In the genomic region with DNA sequence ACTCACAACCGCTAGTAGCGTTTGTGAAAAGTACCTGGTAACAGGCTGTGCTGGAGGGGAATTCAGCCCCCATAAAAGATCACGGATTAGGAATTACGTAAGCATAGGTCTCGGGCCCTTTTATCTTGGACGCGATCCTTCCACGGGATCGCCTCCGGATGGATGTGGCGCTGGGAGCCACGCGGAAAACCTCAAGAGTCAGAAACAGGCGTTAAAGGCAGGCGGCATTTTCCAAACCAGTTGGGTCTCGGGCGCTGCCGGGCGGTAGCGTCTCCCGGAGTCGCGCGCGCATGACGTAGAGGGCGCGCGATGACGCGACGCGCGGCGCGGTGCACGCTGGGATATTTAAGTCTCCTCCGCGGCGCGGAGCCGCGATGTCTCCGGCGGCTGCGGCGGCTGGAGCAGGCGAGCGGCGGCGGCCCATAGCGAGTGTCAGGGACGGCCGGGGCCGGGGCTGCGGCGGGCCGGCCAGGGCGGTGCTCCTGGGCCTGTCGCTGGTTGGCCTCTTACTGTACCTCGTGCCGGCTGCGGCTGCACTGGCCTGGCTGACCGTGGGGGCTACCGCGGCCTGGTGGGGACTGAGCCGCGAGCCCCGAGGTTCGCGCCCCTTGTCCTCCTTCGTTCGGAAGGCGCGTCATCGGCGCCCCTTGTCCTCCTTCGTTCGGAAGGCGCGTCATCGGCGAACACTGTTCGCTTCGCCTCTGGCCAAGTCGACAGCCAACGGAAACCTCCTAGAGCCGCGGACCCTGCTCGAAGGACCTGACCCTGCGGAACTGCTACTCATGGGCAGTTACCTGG, we compare ENCODE assay signal across 8 cellular contexts. TPM values are rescaled to one million over a fixed set of nuclear protein-coding genes. Genes with fewer than 3 reads are reported as not detected.
A peak's percentile ranks its signal among the peaks of the same experiment; 100 is the strongest.
DNase-seq lines count a peak whose midpoint lies in the region; ATAC-seq, FAIRE-seq and TF ChIP-seq lines count a peak whose summit lies in the region.

TSS of gene POM121 (plus strand) at position 348 of the 798 bp plus-strand sequence. CDS start at position 375, 27 bp downstream.

- H3K4me3 ChIP-seq in BJ (ENCODE audit: low read depth, low read length) (peak within 1 kb of the TSS; percentile 88), HepG2 (replicated peaks in 1 of 3; ENCODE audit: insufficient read depth in 1 of 3, low read depth in 2 of 3, low read length in 3 of 3) (peak within 1 kb of the TSS; percentile 60 to 74 (median 73))

- intact Hi-C loops in HepG2 (cut with micrococcal nuclease; ENCODE audit: unreplicated experiment), result no loop called here

- TF ChIP-seq EP300 in HepG2 (IDR thresholded peaks at IDR 0.05; ENCODE audit: low read depth in 2 of 2, low read length in 2 of 2), result no peak; a peak in 1 of 4 replicates
- no peak for TF ChIP-seq EP300 in HepG2 (CRISPR knock-in tag; IDR thresholded peaks at IDR 0.05; ENCODE audit: borderline replicate concordance)

- peaks cover 7% of the 10 kb centered on the region for H3K36me3 ChIP-seq in BJ (ENCODE audit: control insufficient read depth, insufficient read depth, low read length)
- H3K36me3 ChIP-seq in HepG2 (replicated peaks in 1 of 2; ENCODE audit: control insufficient read depth in 1 of 2, insufficient read depth in 2 of 2, low read length in 2 of 2), result peaks cover 13 to 38% of the 10 kb centered on the region in 2 experiments

- H3K4me3 Mint-ChIP-seq in activated CD4-positive, alpha-beta T cell treated with anti-CD3 and anti-CD28 coated beads, Interleukin-2, amount 10 ng/mL, durations not matched to agents 7 days and 5 days, result peak within 1 kb of the TSS; percentile 93

- H3K27me3 ChIP-seq in BJ (ENCODE audit: control insufficient read depth, insufficient read depth, low read length), result no peaks in the 10 kb centered on the region
- H3K27me3 ChIP-seq in HepG2 (ENCODE audit: control insufficient read depth in 1 of 2, insufficient read depth in 2 of 2, low read length in 2 of 2), result no peaks in the 10 kb centered on the region; a peak in 1 of 5 replicates

- peak; percentile 54 to 63; a peak in 3 of 4 replicates for TF ChIP-seq POLR2A in HepG2 (IDR thresholded peaks at IDR 0.05; ENCODE audit: insufficient read depth in 1 of 2, low read depth in 2 of 2, low read length in 2 of 2)

- CTCF ChIA-PET in BJ (lab: Yijun Ruan, JAX) (no interaction called here), HepG2 (lab: Yijun Ruan, JAX; ENCODE audit: low intra/inter-chr PET ratio, low total read pairs) (no interaction called here)
- CTCF ChIA-PET in activated CD4-positive, alpha-beta T cell treated with anti-CD3 and anti-CD28 coated beads, Interleukin-2, amount 10 ng/mL, durations not matched to agents 7 days and 5 days (lab: Charles Lee), result no interaction called here

- H3K27ac ChIP-seq in HepG2 (ENCODE audit: extremely low read length, insufficient read depth, low read length), result peak within 1 kb of the TSS; percentile 73

- peaks cover 44% of the 10 kb centered on the region for H3K36me3 Mint-ChIP-seq in activated CD4-positive, alpha-beta T cell treated with anti-CD3 and anti-CD28 coated beads, Interleukin-2, amount 10 ng/mL, durations not matched to agents 7 days and 5 days (ENCODE audit: low read depth)

- no peak within 1 kb of the TSS for H2AFZ ChIP-seq in HepG2 (ENCODE audit: low read length)

- DNase-seq in BJ (ENCODE audit: low read depth) (peak; percentile 25), GM19238 (ENCODE audit: insufficient read length, low spot score) (peak; percentile 92), NCI-H526 (lab: John Stamatoyannopoulos, UW) (peak; percentile 44 to 86), cortex of kidney (lab: John Stamatoyannopoulos, UW) (peak; percentile 22), HepG2 (ENCODE audit: low spot score) (peak; percentile 71)
- DNase-seq in activated CD4-positive, alpha-beta T cell treated with anti-CD3 and anti-CD28 coated beads, Interleukin-2, amount 10 ng/mL, durations not matched to agents 7 days and 5 days, result peak; percentile 85
- DNase-seq in stimulated activated CD4-positive, alpha-beta T cell treated with anti-CD3 and anti-CD28 coated beads, Interleukin-2, amount 100 ng/mL, for 48 hours, result peak; percentile 75 to 84

- peak; percentile 33; the same call in 1 of the 2 replicates for TF ChIP-seq RAD21 in HepG2 (CRISPR knock-in tag; IDR thresholded peaks at IDR 0.05)

- in situ Hi-C loops in HepG2 (cut with HindIII; ENCODE audit: extremely low pct_ligation_motif_present, low pct_unique_long_range_greater_than_20kb), result no loop called here

- no peak for TF ChIP-seq CTCF in BJ (IDR thresholded peaks at IDR 0.05; ENCODE audit: insufficient read depth, low read depth, low read length)
- no peak for TF ChIP-seq CTCF in HepG2 (CRISPR knock-in tag; IDR thresholded peaks at IDR 0.05)

- H3K9ac ChIP-seq in HepG2 (ENCODE audit: insufficient read depth, low read depth, low read length), result peak within 1 kb of the TSS; percentile 81

- WGBS in HepG2 (ENCODE audit: low lambda C conversion rate), result 2% methylated on average over 19 of the region's 91 CpGs

- POLR2A ChIA-PET in BJ (lab: Charles Lee), result no interaction called here
- POLR2A ChIA-PET in activated CD4-positive, alpha-beta T cell treated with anti-CD3 and anti-CD28 coated beads, Interleukin-2, amount 10 ng/mL, durations not matched to agents 7 days and 5 days (lab: Charles Lee), result no interaction called here
- POLR2A ChIA-PET in HepG2 (lab: Yijun Ruan, JAX), result no interaction called here

- H3K79me2 ChIP-seq in HepG2 (ENCODE audit: insufficient read depth, low read length), result peaks cover 38% of the 10 kb centered on the region

- peaks cover 24% of the 10 kb centered on the region for H3K4me1 ChIP-seq in HepG2 (ENCODE audit: insufficient read depth, low read length)

- BruUV-seq in HepG2 (replicated peaks; lab: Mats Ljungman, UMichigan), result no TSS peak

- H3K4me1 Mint-ChIP-seq in activated CD4-positive, alpha-beta T cell treated with anti-CD3 and anti-CD28 coated beads, Interleukin-2, amount 10 ng/mL, durations not matched to agents 7 days and 5 days, result peaks cover 28% of the 10 kb centered on the region

- H3K27ac Mint-ChIP-seq in activated CD4-positive, alpha-beta T cell treated with anti-CD3 and anti-CD28 coated beads, Interleukin-2, amount 10 ng/mL, durations not matched to agents 7 days and 5 days, result peak within 1 kb of the TSS; percentile 98

- peaks cover 6% of the 10 kb centered on the region; the same call in 1 of the 2 replicates for H4K20me1 ChIP-seq in HepG2 (ENCODE audit: insufficient read depth, low read length)

- no peaks in the 10 kb centered on the region for H3K9me3 Mint-ChIP-seq in activated CD4-positive, alpha-beta T cell treated with anti-CD3 and anti-CD28 coated beads, Interleukin-2, amount 10 ng/mL, durations not matched to agents 7 days and 5 days

- peak within 1 kb of the TSS; percentile 88 for H3K4me2 ChIP-seq in HepG2 (ENCODE audit: low read depth, low read length)

- H3K27me3 Mint-ChIP-seq in activated CD4-positive, alpha-beta T cell treated with anti-CD3 and anti-CD28 coated beads, Interleukin-2, amount 10 ng/mL, durations not matched to agents 7 days and 5 days, result no peaks in the 10 kb centered on the region

- H3K9me3 ChIP-seq in HepG2 (ENCODE audit: low read length), result no peaks in the 10 kb centered on the region

- FAIRE-seq in HepG2 (lab: Jason Lieb, UNC), result no peak

- ATAC-seq in HG03439 (IDR thresholded peaks at IDR 0.05; ENCODE audit: unreplicated experiment) (peak; percentile 89), HepG2 (peak; percentile 85)

TF ChIP-seq in HepG2, 621 proteins besides CTCF, POLR2A, EP300 and RAD21 (continues in another document):
- TF ChIP-seq ZNF790 (CRISPR knock-in tag; IDR thresholded peaks at IDR 0.05; ENCODE audit: borderline replicate concordance), result peak; percentile 60; the same call in 1 of the 2 replicates
- peak; percentile 80 for TF ChIP-seq HDAC1 (CRISPR knock-in tag; IDR thresholded peaks at IDR 0.05)
- TF ChIP-seq ZNF552 (CRISPR knock-in tag; IDR thresholded peaks at IDR 0.05; ENCODE audit: borderline replicate concordance), result peak; percentile 77; the same call in 1 of the 2 replicates
- TF ChIP-seq, protein P1, sequence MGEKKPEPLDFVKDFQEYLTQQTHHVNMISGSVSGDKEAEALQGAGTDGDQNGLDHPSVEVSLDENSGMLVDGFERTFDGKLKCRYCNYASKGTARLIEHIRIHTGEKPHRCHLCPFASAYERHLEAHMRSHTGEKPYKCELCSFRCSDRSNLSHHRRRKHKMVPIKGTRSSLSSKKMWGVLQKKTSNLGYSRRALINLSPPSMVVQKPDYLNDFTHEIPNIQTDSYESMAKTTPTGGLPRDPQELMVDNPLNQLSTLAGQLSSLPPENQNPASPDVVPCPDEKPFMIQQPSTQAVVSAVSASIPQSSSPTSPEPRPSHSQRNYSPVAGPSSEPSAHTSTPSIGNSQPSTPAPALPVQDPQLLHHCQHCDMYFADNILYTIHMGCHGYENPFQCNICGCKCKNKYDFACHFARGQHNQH (CRISPR knock-in tag; IDR thresholded peaks at IDR 0.05), result peak; percentile 74; the same call in 1 of the 2 replicates

RNA-seq across cellular contexts. Expression of gene POM121, which starts in this region (rescaled TPM):
- polyA plus RNA-seq in BJ (2011; rRNA removed) (3.7 and 3.9 TPM in 2 replicates), HepG2 (2011; rRNA removed) (9.2 and 10.3 TPM in 2 replicates)
- polyA minus RNA-seq in BJ (2011; rRNA and poly(A)+ RNA removed), result 5.0 and 9.5 TPM in 2 replicates
- total RNA-seq in activated CD4-positive, alpha-beta T cell treated with anti-CD3 and anti-CD28 coated beads, Interleukin-2, amount 10 ng/mL, durations not matched to agents 7 days and 5 days, result 10 to 100 TPM; 55.0 to 59.6 TPM
- 8.4 and 12.7 TPM in 2 replicates for total RNA-seq in HepG2 (2016; rRNA removed; fragmentation: Illumina TruSeq; extraction: Trizol)
- 7.3 and 8.9 TPM in 2 replicates for total RNA-seq in HepG2 (2016; cell fraction: cytosol; rRNA removed; fragmentation: Illumina TruSeq; extraction: Trizol; ENCODE audit: low read depth)
- total RNA-seq in HepG2 (2016; cell fraction: insoluble cytoplasmic fraction; rRNA removed; fragmentation: Illumina TruSeq; extraction: Trizol), result 8.1 and 12.1 TPM in 2 replicates
- 9.6 and 11.2 TPM in 2 replicates for total RNA-seq in HepG2 (2016; cell fraction: membrane; rRNA removed; fragmentation: Illumina TruSeq; extraction: Trizol)
- total RNA-seq in HepG2 (2016; cell fraction: nucleus; rRNA removed; fragmentation: Illumina TruSeq; extraction: Trizol), result 15.4 and 17.1 TPM in 2 replicates
- 6.9 and 7.8 TPM in 2 replicates for polyA plus RNA-seq in HepG2 (2011; cell fraction: cytosol; rRNA removed)
- polyA plus RNA-seq in HepG2 (2011; cell fraction: nucleus; rRNA removed), result 26.7 and 30.4 TPM in 2 replicates
- 24.9 and 31.2 TPM in 2 replicates for polyA plus RNA-seq in HepG2 (2012)
- 2.0 and 2.4 TPM in 2 replicates for polyA plus RNA-seq in HepG2 (2016; cell fraction: cytosol; fragmentation: Illumina TruSeq; extraction: Trizol; ENCODE audit: low read depth)
- 28.5 and 38.3 TPM in 2 replicates for polyA plus RNA-seq in HepG2 (2016; cell fraction: insoluble cytoplasmic fraction; fragmentation: Illumina TruSeq; extraction: Trizol; ENCODE audit: low read depth)
- 10.4 and 10.5 TPM in 2 replicates for polyA plus RNA-seq in HepG2 (2016; cell fraction: membrane; fragmentation: Illumina TruSeq; extraction: Trizol; ENCODE audit: low read depth)
- polyA plus RNA-seq in HepG2 (2016; cell fraction: nucleus; fragmentation: Illumina TruSeq; extraction: Trizol; ENCODE audit: insufficient read depth, low read depth), result 58.9 and 64.1 TPM in 2 replicates
- 14.3 and 15.0 TPM in 2 replicates for polyA minus RNA-seq in HepG2 (2011; rRNA and poly(A)+ RNA removed; ENCODE audit: low replicate concordance)
- 13.8 and 14.0 TPM in 2 replicates for polyA minus RNA-seq in HepG2 (2011; cell fraction: cytosol; rRNA and poly(A)+ RNA removed)
- polyA minus RNA-seq in HepG2 (2011; cell fraction: nucleus; rRNA and poly(A)+ RNA removed), result 13.9 and 14.9 TPM in 2 replicates

Comparison
In these comparisons a context has a peak if more than half of its experiments do, and no peak if none do; other contexts are left out.
1. Peak in every context shown above with its lines: DNase-seq, ATAC-seq, H3K4me3 ChIP-seq and H3K27ac ChIP-seq.
2. DNase-seq: peak in every context shown above with its lines; median percentile 92 in GM19238; 85 in activated CD4-positive, alpha-beta T cell treated with anti-CD3 and anti-CD28 coated beads, Interleukin-2, amount 10 ng/mL, durations not matched to agents 7 days and 5 days; 80 in stimulated activated CD4-positive, alpha-beta T cell treated with anti-CD3 and anti-CD28 coated beads, Interleukin-2, amount 100 ng/mL, for 48 hours; 71 in HepG2; 65 in NCI-H526; 25 in BJ; 22 in cortex of kidney.